In the genomic region with DNA sequence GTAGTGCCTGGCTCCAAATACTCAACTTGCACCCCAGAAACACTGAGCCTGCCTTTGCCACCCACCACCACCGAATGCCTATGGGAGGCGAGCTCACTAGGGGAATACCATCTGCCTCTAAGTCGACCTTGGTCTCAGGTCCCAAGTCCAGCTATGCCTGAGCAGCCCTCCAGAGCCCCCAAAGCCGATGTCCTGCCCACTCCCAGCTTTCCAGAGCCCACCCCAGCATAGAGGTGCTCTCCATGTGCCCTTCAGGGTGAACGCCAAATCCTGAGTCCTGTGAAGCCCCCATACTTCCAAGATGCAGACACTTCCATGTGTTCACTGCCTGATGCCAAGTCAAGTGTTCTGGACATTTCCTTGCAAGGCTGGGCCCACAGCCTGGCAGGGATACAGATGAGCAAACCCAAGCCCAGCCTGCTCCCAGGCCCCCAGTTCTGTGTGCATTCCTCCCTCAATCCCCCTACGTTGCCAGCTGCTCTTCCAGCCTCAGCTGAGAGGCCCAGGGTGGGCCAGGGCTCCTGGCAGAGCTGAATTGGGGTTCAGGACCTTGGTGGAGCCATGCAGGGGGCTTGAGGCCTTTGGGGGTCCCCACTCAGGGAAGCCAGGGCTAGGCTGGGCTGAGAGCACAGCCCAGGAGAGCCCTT, we compare ENCODE assay signal across 15 cellular contexts. TPM values are rescaled to one million over a fixed set of nuclear protein-coding genes. Genes with fewer than 3 reads are reported as not detected.
A peak's percentile ranks its signal among the peaks of the same experiment; 100 is the strongest.
DNase-seq lines count a peak whose midpoint lies in the region; ATAC-seq and TF ChIP-seq lines count a peak whose summit lies in the region.
"Had no signal": no experiment of that assay in that cellular context is flagged by ENCODE, and none has a peak within 500 bp of the region (broad histone marks: within the 10 kb centered on the region; RNA-seq: fewer than 3 reads in every experiment).

No MANE protein-coding gene starts in this region.

- CTCF ChIA-PET in SK-N-SH (lab: Yijun Ruan, JAX) = interaction anchor here (0.7 to 1.7 kb wide), 3 partner anchors 13 to 83 kb away, joined by 3 to 7 read pairs (median 4); no protein-coding TSS in a partner anchor

- peaks cover 31% of the 10 kb centered on the region for H3K4me1 Mint-ChIP-seq in central memory CD8-positive, alpha-beta T cell
- peaks cover 36% of the 10 kb centered on the region for H3K4me1 Mint-ChIP-seq in nephron progenitor cell

- H2AFZ ChIP-seq in SK-N-SH (ENCODE audit: low read depth) = no peak overlapping the region

- no peak overlapping the region for H3K9ac ChIP-seq in SK-N-SH

- no peaks in the 10 kb centered on the region for H3K9me2 ChIP-seq in SK-N-SH

- ATAC-seq in SK-N-SH treated with all-trans-retinoic acid at 6 μM for 48 hours (no peak), GM19452 (IDR thresholded peaks at IDR 0.05; ENCODE audit: unreplicated experiment) (no peak)
- no peak for ATAC-seq in central memory CD8-positive, alpha-beta T cell (replicated peaks; ENCODE audit: extremely low read depth, poor library complexity, severe bottlenecking)
- ATAC-seq: GM12878, sciatic nerve had no signal

- no peak overlapping the region for H3K27ac ChIP-seq in SK-N-SH (ENCODE audit: low read depth in 2 of 2, low read length in 1 of 2)
- H3K27ac ChIP-seq: SK-N-MC, thyroid gland had no signal

- H3K9me3 Mint-ChIP-seq in central memory CD8-positive, alpha-beta T cell = no peaks in the 10 kb centered on the region
- H3K9me3 Mint-ChIP-seq in nephron progenitor cell = no peaks in the 10 kb centered on the region

- H3K4me3 ChIP-seq in SK-N-SH (ENCODE audit: low read depth in 2 of 2, low read length in 1 of 2) (no peak overlapping the region), H7 (ENCODE audit: insufficient read depth, low read depth, low read length) (no peak overlapping the region)
- H3K4me3 ChIP-seq: GM12878, SK-N-MC, thyroid gland had no signal

- peaks cover 19% of the 10 kb centered on the region for H4K20me1 ChIP-seq in SK-N-SH (ENCODE audit: insufficient read depth)

- peak overlapping the region; percentile 86 for H3K27ac Mint-ChIP-seq in central memory CD8-positive, alpha-beta T cell (ENCODE audit: low read depth)
- H3K27ac Mint-ChIP-seq in nephron progenitor cell = no peak overlapping the region

- no peaks in the 10 kb centered on the region for H3K9me3 ChIP-seq in SK-N-SH
- H3K9me3 ChIP-seq: thyroid gland had no signal

- TF ChIP-seq CTCF in SK-N-SH (IDR thresholded peaks at IDR 0.05) = no peak
- no peak for TF ChIP-seq CTCF in nephron progenitor cell (IDR thresholded peaks at IDR 0.05)

- POLR2A ChIA-PET in SK-N-SH (lab: Yijun Ruan, JAX) = interaction anchor here (0.6 to 0.7 kb wide), 2 partner anchors 118 to 632 kb away, joined by 3 read pairs; partner anchors contain the start of gene GSTP1

- no peak for TF ChIP-seq EP300 in SK-N-SH (IDR thresholded peaks at IDR 0.05; ENCODE audit: borderline replicate concordance in 1 of 2, low read depth in 1 of 2, low read length in 1 of 2)

- DNase-seq in SK-N-SH = peak; percentile 12
- peak; percentile 14 for DNase-seq in H7
- no peak for DNase-seq in central memory CD8-positive, alpha-beta T cell (ENCODE audit: low spot score in 2 of 2)
- DNase-seq in nephron progenitor cell = no peak
- DNase-seq in NCI-H69 (lab: John Stamatoyannopoulos, UW) = no peak
- DNase-seq in epidermal melanocyte (ENCODE audit: insufficient read length, low spot score) = no peak
- DNase-seq: 8988T; NCI-H1436 treated with DMSO at 0.1 percent for 48 hours; NK-92 treated with Interleukin-12 subunit alpha and Interleukin-12 subunit beta, amount 100 ng/mL, for 24 hours; thyroid gland had no signal

- no peak overlapping the region for H3K4me2 ChIP-seq in SK-N-SH

- peaks cover 31% of the 10 kb centered on the region for H3K36me3 Mint-ChIP-seq in central memory CD8-positive, alpha-beta T cell (ENCODE audit: insufficient read depth)
- H3K36me3 Mint-ChIP-seq in nephron progenitor cell (ENCODE audit: low read depth) = no peaks in the 10 kb centered on the region

- H3K27me3 ChIP-seq in SK-N-SH (ENCODE audit: insufficient read depth) (peaks cover 4% of the 10 kb centered on the region), H7 (ENCODE audit: control insufficient read depth, insufficient read depth, low read length) (peaks cover 11% of the 10 kb centered on the region)
- H3K27me3 ChIP-seq: thyroid gland had no signal

- H3K36me3 ChIP-seq in SK-N-SH (replicated peaks in 1 of 2; ENCODE audit: control insufficient read depth in 1 of 2, insufficient read depth in 2 of 2, low read length in 1 of 2) (no peaks in the 10 kb centered on the region), H7 (replicated peaks; ENCODE audit: control insufficient read depth, insufficient read depth, low read length) (no peaks in the 10 kb centered on the region)
- H3K36me3 ChIP-seq: thyroid gland had no signal

- H3K79me2 ChIP-seq in SK-N-SH (ENCODE audit: insufficient read depth) = peaks cover 20% of the 10 kb centered on the region

- H3K4me3 Mint-ChIP-seq in central memory CD8-positive, alpha-beta T cell = peak overlapping the region; percentile 85
- H3K4me3 Mint-ChIP-seq in nephron progenitor cell = peak overlapping the region; percentile 75

- no peak for TF ChIP-seq RAD21 in SK-N-SH (IDR thresholded peaks at IDR 0.05; ENCODE audit: low read length)

- H3K4me1 ChIP-seq in SK-N-SH (ENCODE audit: control insufficient read depth in 1 of 2, insufficient read depth in 2 of 2, low read depth in 1 of 2, low read length in 1 of 2) = peaks cover 11 to 21% of the 10 kb centered on the region in 2 experiments; a peak in 3 of 4 replicates

- H3F3A ChIP-seq in SK-N-SH (replicated peaks; ENCODE audit: insufficient read depth) = peaks cover 1% of the 10 kb centered on the region

- H3K27me3 Mint-ChIP-seq in central memory CD8-positive, alpha-beta T cell = peaks cover 13% of the 10 kb centered on the region
- peaks cover 27% of the 10 kb centered on the region for H3K27me3 Mint-ChIP-seq in nephron progenitor cell (ENCODE audit: low read depth, poor library complexity)

- WGBS in SK-N-SH (ENCODE audit: low lambda C conversion rate) = 79% methylated on average over 4 of the region's 6 CpGs

TF ChIP-seq in SK-N-SH, 30 proteins besides CTCF, POLR2A, EP300 and RAD21:
- no peak for TF ChIP-seq POLR2AphosphoS5 (IDR thresholded peaks at IDR 0.05; ENCODE audit: low read depth, low read length)
- no peak for TF ChIP-seq GABPA (IDR thresholded peaks at IDR 0.05; ENCODE audit: low read depth)
- no peak for TF ChIP-seq CHD2 (IDR thresholded peaks at IDR 0.05; ENCODE audit: low read length, partially characterized antibody)
- TF ChIP-seq NRF1 (IDR thresholded peaks at IDR 0.05; ENCODE audit: low read depth, low read length) = no peak
- no peak for TF ChIP-seq JUND (IDR thresholded peaks at IDR 0.05)
- no peak for TF ChIP-seq RXRA (IDR thresholded peaks at IDR 0.05; ENCODE audit: borderline replicate concordance, low read depth)
- no peak for TF ChIP-seq FOSL2 (IDR thresholded peaks at IDR 0.05; ENCODE audit: borderline replicate concordance, low read depth)
- no peak for TF ChIP-seq PBX3 (IDR thresholded peaks at IDR 0.05)

TF ChIP-seq in SK-N-SH treated with all-trans-retinoic acid at 6 μM for 48 hours, 23 proteins besides CTCF, POLR2A, EP300 and RAD21:
- TF ChIP-seq ARNTL (CRISPR knock-in tag; IDR thresholded peaks at IDR 0.05; ENCODE audit: borderline replicate concordance, low read depth) = no peak
- no peak for TF ChIP-seq GLIS3 (CRISPR knock-in tag; IDR thresholded peaks at IDR 0.05)
- no peak for TF ChIP-seq ZC3H10 (CRISPR knock-in tag; IDR thresholded peaks at IDR 0.05)

RNA-seq across cellular contexts. Expression of gene KMT5B, which starts 2.6 kb away (rescaled TPM):
- 8.4 and 10.4 TPM in 2 replicates for polyA plus RNA-seq in SK-N-SH (2012; rRNA removed)
- 10.5 and 11.5 TPM in 2 replicates for polyA plus RNA-seq in SK-N-SH (2012; cell fraction: cytosol; rRNA removed)
- 18.0 and 20.8 TPM in 2 replicates for polyA plus RNA-seq in SK-N-SH (2012; cell fraction: nucleus; rRNA removed)
- 17.5 and 22.8 TPM in 2 replicates for total RNA-seq in H7 (2014; rRNA removed; shearing (Covaris generic))

RNA-seq across cellular contexts. Expression of gene C11orf24, which starts 56.1 kb away (rescaled TPM):
- polyA plus RNA-seq in SK-N-SH (2012; rRNA removed) = 50.9 and 52.1 TPM in 2 replicates
- polyA plus RNA-seq in SK-N-SH (2012; cell fraction: cytosol; rRNA removed) = 29.9 and 37.6 TPM in 2 replicates
- 37.7 and 41.7 TPM in 2 replicates for polyA plus RNA-seq in SK-N-SH (2012; cell fraction: nucleus; rRNA removed)
- total RNA-seq in H7 (2014; rRNA removed; shearing (Covaris generic)) = 38.4 and 47.0 TPM in 2 replicates

Comparison
In these comparisons a context has a peak if more than half of its experiments do, and no peak if none do; other contexts are left out.
1. DNase-seq: peak in SK-N-SH (single experiment) and H7 (single experiment); none in central memory CD8-positive, alpha-beta T cell (0 of 2), nephron progenitor cell (single experiment), NCI-H69 (single experiment) and epidermal melanocyte (single experiment).